Comparison of ENCODE assay signal across 16 cellular contexts in the genomic region with DNA sequence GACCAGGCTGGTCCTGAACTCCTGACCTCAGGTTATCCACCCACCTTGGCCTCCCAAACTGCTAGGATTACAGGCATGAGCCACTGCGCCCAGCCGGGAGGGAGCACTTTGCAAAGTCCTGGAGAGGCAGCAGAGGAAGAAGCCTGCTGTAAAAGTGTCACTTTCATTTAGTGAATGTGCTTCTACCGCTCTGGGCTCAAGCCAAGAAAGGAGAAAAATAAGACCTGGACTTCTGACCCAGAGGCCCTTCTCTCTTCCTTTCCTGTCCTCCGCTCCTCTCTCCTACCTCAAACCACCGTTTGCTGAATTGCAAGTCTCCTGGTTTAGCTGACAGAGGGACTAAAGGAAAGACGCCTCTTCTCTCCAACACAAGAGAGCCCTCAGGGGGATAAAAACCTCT.
"Had no signal": no experiment of that assay in that cellular context is flagged by ENCODE, and none has a peak within 500 bp of the region (broad histone marks: within the 10 kb centered on the region; RNA-seq: fewer than 3 reads in every experiment).

No MANE protein-coding gene starts in this region.

- H3K4me3 ChIP-seq: skin epidermis, tibial artery, uterus had no signal

- H3K36me3 ChIP-seq: tibial artery, uterus had no signal

- H3K27me3 ChIP-seq: tibial artery, uterus had no signal

- H3K27ac ChIP-seq: skin epidermis, tibial artery, uterus had no signal

- H3K9me3 ChIP-seq: tibial artery, uterus had no signal

- DNase-seq: activated CD4-positive, alpha-beta T cell treated with anti-CD3 and anti-CD28 coated beads, Interleukin-2, amount 50 U/mL, for 1 hour; activated CD8-positive, alpha-beta memory T cell treated with anti-CD3 and anti-CD28 coated beads for 24 hours; activated gamma-delta T cell treated with Interleukin-2 at 50 U/mL for 16 hours; amniotic stem cell; foreskin melanocyte; head of caudate nucleus; mammary epithelial cell; naive thymus-derived CD8-positive, alpha-beta T cell; nucleus accumbens; stimulated activated CD4-positive, alpha-beta T cell treated with anti-CD3 and anti-CD28 coated beads, Interleukin-4, amount 100 ng/mL, for 24 hours; stimulated activated naive CD4-positive, alpha-beta T cell; tibial artery; uterus had no signal

- H3K4me1 ChIP-seq: tibial artery, uterus had no signal

- ATAC-seq: activated CD4-positive, CD25-positive, alpha-beta regulatory T cell treated with anti-CD3 and anti-CD28 coated beads, Interleukin-2, amount 50 U/mL, for 24 hours; left lobe of liver; naive thymus-derived CD8-positive, alpha-beta T cell had no signal
